In genomic region chr3:187139126-187139894, GRCh38 we compare ENCODE assay signal across 1 cellular context.
A peak's percentile ranks its signal among the peaks of the same experiment; 100 is the strongest.
TF ChIP-seq lines count a peak whose summit lies in the region.

RPL39L (minus strand) TSS chr3:187139496; CDS start chr3:187121300, 18,196 bp downstream.

TF ChIP-seq in HEK293, 187 proteins besides CTCF, POLR2A, EP300 and RAD21 (continued from another document and continues in another):
- TF ChIP-seq PBX3 (CRISPR knock-in tag; IDR thresholded peaks at IDR 0.05), result 0 out of 2 replicates have a peak, but pooled peaks have one; percentile 57
- no peak for TF ChIP-seq ZNF391 (tag by site-specific recombination; IDR thresholded peaks at IDR 0.05; ENCODE audit: borderline replicate concordance, low read depth)
- peak; percentile 14; the same call in 1 of the 2 replicates for TF ChIP-seq SCRT2 (tag by site-specific recombination; IDR thresholded peaks at IDR 0.05)
- no peak for TF ChIP-seq ZNF561 (tag by site-specific recombination; IDR thresholded peaks at IDR 0.05; ENCODE audit: borderline replicate concordance)
- TF ChIP-seq ZNF558 (tag by site-specific recombination; IDR thresholded peaks at IDR 0.05), result peak; percentile 47; the same call in 1 of the 2 replicates
- TF ChIP-seq ZBTB8A (tag by site-specific recombination; IDR thresholded peaks at IDR 0.05), result peak; percentile 73
- TF ChIP-seq, protein P1, sequence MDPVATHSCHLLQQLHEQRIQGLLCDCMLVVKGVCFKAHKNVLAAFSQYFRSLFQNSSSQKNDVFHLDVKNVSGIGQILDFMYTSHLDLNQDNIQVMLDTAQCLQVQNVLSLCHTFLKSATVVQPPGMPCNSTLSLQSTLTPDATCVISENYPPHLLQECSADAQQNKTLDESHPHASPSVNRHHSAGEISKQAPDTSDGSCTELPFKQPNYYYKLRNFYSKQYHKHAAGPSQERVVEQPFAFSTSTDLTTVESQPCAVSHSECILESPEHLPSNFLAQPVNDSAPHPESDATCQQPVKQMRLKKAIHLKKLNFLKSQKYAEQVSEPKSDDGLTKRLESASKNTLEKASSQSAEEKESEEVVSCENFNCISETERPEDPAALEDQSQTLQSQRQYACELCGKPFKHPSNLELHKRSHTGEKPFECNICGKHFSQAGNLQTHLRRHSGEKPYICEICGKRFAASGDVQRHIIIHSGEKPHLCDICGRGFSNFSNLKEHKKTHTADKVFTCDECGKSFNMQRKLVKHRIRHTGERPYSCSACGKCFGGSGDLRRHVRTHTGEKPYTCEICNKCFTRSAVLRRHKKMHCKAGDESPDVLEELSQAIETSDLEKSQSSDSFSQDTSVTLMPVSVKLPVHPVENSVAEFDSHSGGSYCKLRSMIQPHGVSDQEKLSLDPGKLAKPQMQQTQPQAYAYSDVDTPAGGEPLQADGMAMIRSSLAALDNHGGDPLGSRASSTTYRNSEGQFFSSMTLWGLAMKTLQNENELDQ (tag by site-specific recombination; IDR thresholded peaks at IDR 0.05; ENCODE audit: low read depth), result no peak
- no peak for TF ChIP-seq ZNF645 (tag by site-specific recombination; IDR thresholded peaks at IDR 0.05)
- TF ChIP-seq ZNF280D (tag by site-specific recombination; IDR thresholded peaks at IDR 0.05), result 0 out of 2 replicates have a peak, but pooled peaks have one; percentile 7
- TF ChIP-seq ZNF138 (tag by site-specific recombination; IDR thresholded peaks at IDR 0.05; ENCODE audit: borderline replicate concordance), result no peak
- TF ChIP-seq ZBTB20 (tag by site-specific recombination; IDR thresholded peaks at IDR 0.05), result peak; percentile 85
- TF ChIP-seq ZNF629 (tag by site-specific recombination; IDR thresholded peaks at IDR 0.05), result 0 out of 2 replicates have a peak, but pooled peaks have one; percentile 49
- TF ChIP-seq KLF16 (tag by site-specific recombination; IDR thresholded peaks at IDR 0.05), result no peak
- TF ChIP-seq ZNF274 (IDR thresholded peaks at IDR 0.05; ENCODE audit: low read length), result no peak
- no peak for TF ChIP-seq ZNF274 (tag by site-specific recombination; IDR thresholded peaks at IDR 0.05; ENCODE audit: borderline replicate concordance)
- TF ChIP-seq ZNF335 (tag by site-specific recombination; conservative IDR thresholded peaks at IDR 0.05), result peak; percentile 96
- peak; percentile 89 for TF ChIP-seq KLF8 (tag by site-specific recombination; IDR thresholded peaks at IDR 0.05)
- no peak for TF ChIP-seq TRIM28 (IDR thresholded peaks at IDR 0.05; ENCODE audit: borderline replicate concordance, low read length)
- peak; percentile 66 for TF ChIP-seq ZIC2 (tag by site-specific recombination; IDR thresholded peaks at IDR 0.05)
- TF ChIP-seq ZNF18 (tag by site-specific recombination; IDR thresholded peaks at IDR 0.05), result no peak
- peak; percentile 86 for TF ChIP-seq KLF9 (tag by site-specific recombination; IDR thresholded peaks at IDR 0.05; ENCODE audit: low read depth)
- 0 out of 2 replicates have a peak, but pooled peaks have one; percentile 9 for TF ChIP-seq IKZF3 (tag by site-specific recombination; IDR thresholded peaks at IDR 0.05)
- no peak for TF ChIP-seq ZFP69B (tag by site-specific recombination; IDR thresholded peaks at IDR 0.05)
- TF ChIP-seq SP7 (tag by site-specific recombination; IDR thresholded peaks at IDR 0.05), result peak; percentile 69
- peak; percentile 46 for TF ChIP-seq ZNF660 (tag by site-specific recombination; IDR thresholded peaks at IDR 0.05)
- TF ChIP-seq GFI1B (tag by site-specific recombination; IDR thresholded peaks at IDR 0.05), result 0 out of 2 replicates have a peak, but pooled peaks have one; percentile 45
- no peak for TF ChIP-seq ZNF530 (tag by site-specific recombination; IDR thresholded peaks at IDR 0.05; ENCODE audit: low read depth)
- TF ChIP-seq ZNF654 (tag by site-specific recombination; IDR thresholded peaks at IDR 0.05; ENCODE audit: low read depth), result peak; percentile 14; the same call in 1 of the 2 replicates
- peak; percentile 83; the same call in 1 of the 2 replicates for TF ChIP-seq ZNF449 (tag by site-specific recombination; IDR thresholded peaks at IDR 0.05)
- TF ChIP-seq ZFHX2 (tag by site-specific recombination; conservative IDR thresholded peaks at IDR 0.05), result peak; percentile 84
- peak; percentile 34; the same call in 1 of the 2 replicates for TF ChIP-seq YY1 (tag by site-specific recombination; IDR thresholded peaks at IDR 0.05)
- TF ChIP-seq, protein P2, sequence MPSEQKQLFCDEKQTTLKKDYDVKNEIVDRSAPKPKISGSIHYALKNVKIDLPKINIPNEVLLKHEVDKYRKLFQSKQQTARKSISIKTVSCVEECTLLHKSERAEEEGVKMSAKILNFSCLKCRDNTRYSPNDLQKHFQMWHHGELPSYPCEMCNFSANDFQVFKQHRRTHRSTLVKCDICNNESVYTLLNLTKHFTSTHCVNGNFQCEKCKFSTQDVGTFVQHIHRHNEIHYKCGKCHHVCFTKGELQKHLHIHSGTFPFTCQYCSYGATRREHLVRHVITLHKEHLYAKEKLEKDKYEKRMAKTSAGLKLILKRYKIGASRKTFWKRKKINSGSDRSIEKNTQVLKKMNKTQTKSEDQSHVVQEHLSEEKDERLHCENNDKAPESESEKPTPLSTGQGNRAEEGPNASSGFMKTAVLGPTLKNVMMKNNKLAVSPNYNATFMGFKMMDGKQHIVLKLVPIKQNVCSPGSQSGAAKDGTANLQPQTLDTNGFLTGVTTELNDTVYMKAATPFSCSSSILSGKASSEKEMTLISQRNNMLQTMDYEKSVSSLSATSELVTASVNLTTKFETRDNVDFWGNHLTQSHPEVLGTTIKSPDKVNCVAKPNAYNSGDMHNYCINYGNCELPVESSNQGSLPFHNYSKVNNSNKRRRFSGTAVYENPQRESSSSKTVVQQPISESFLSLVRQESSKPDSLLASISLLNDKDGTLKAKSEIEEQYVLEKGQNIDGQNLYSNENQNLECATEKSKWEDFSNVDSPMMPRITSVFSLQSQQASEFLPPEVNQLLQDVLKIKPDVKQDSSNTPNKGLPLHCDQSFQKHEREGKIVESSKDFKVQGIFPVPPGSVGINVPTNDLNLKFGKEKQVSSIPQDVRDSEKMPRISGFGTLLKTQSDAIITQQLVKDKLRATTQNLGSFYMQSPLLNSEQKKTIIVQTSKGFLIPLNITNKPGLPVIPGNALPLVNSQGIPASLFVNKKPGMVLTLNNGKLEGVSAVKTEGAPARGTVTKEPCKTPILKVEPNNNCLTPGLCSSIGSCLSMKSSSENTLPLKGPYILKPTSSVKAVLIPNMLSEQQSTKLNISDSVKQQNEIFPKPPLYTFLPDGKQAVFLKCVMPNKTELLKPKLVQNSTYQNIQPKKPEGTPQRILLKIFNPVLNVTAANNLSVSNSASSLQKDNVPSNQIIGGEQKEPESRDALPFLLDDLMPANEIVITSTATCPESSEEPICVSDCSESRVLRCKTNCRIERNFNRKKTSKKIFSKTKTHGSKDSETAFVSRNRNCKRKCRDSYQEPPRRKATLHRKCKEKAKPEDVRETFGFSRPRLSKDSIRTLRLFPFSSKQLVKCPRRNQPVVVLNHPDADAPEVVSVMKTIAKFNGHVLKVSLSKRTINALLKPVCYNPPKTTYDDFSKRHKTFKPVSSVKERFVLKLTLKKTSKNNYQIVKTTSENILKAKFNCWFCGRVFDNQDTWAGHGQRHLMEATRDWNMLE (tag by site-specific recombination; conservative IDR thresholded peaks at IDR 0.05; ENCODE audit: low read depth), result peak; percentile 31; the same call in 1 of the 2 replicates
- TF ChIP-seq ZNF37A (tag by site-specific recombination; IDR thresholded peaks at IDR 0.05), result no peak
- TF ChIP-seq, protein P3, sequence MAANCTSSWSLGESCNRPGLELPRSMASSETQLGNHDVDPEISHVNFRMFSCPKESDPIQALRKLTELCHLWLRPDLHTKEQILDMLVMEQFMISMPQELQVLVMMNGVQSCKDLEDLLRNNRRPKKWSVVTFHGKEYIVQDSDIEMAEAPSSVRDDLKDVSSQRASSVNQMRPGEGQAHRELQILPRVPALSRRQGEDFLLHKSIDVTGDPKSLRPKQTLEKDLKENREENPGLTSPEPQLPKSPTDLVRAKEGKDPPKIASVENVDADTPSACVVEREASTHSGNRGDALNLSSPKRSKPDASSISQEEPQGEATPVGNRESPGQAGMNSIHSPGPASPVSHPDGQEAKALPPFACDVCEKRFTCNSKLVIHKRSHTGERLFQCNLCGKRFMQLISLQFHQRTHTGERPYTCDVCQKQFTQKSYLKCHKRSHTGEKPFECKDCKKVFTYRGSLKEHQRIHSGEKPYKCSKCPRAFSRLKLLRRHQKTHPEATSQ (tag by site-specific recombination; IDR thresholded peaks at IDR 0.05), result peak; percentile 68; the same call in 1 of the 2 replicates
- TF ChIP-seq ZNF133 (tag by site-specific recombination; IDR thresholded peaks at IDR 0.05), result no peak
- no peak for TF ChIP-seq ZNF776 (tag by site-specific recombination; IDR thresholded peaks at IDR 0.05; ENCODE audit: borderline replicate concordance)
- TF ChIP-seq, protein P4, sequence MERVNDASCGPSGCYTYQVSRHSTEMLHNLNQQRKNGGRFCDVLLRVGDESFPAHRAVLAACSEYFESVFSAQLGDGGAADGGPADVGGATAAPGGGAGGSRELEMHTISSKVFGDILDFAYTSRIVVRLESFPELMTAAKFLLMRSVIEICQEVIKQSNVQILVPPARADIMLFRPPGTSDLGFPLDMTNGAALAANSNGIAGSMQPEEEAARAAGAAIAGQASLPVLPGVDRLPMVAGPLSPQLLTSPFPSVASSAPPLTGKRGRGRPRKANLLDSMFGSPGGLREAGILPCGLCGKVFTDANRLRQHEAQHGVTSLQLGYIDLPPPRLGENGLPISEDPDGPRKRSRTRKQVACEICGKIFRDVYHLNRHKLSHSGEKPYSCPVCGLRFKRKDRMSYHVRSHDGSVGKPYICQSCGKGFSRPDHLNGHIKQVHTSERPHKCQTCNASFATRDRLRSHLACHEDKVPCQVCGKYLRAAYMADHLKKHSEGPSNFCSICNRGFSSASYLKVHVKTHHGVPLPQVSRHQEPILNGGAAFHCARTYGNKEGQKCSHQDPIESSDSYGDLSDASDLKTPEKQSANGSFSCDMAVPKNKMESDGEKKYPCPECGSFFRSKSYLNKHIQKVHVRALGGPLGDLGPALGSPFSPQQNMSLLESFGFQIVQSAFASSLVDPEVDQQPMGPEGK (tag by site-specific recombination; IDR thresholded peaks at IDR 0.05), result peak; percentile 63; the same call in 1 of the 2 replicates
- no peak; the same call in 1 of the 2 replicates for TF ChIP-seq ZFP37 (tag by site-specific recombination; IDR thresholded peaks at IDR 0.05)
- TF ChIP-seq EGR2 (tag by site-specific recombination; IDR thresholded peaks at IDR 0.05; ENCODE audit: low read depth), result peak; percentile 73
- peak; percentile 60; the same call in 1 of the 2 replicates for TF ChIP-seq ZSCAN30 (tag by site-specific recombination; IDR thresholded peaks at IDR 0.05)
- no peak for TF ChIP-seq ZNF416 (tag by site-specific recombination; IDR thresholded peaks at IDR 0.05)
- TF ChIP-seq ZNF555 (tag by site-specific recombination; conservative IDR thresholded peaks at IDR 0.05), result no peak
